In genomic region chr19:12550951-12551832, GRCh38 we compare ENCODE assay signal across 8 cellular contexts. TPM values are rescaled to one million over a fixed set of nuclear protein-coding genes. Genes with fewer than 3 reads are reported as not detected.
DNase-seq lines count a peak whose midpoint lies in the region; TF ChIP-seq lines count a peak whose summit lies in the region.

Gene ZNF564 (minus strand): TSS chr19:12551482. CDS start chr19:12551332, 150 bp downstream.

- H3K9ac ChIP-seq in SK-N-MC (ENCODE audit: insufficient read length) = peak within 1 kb of the TSS; percentile 85

- H3K4me1 Mint-ChIP-seq in HFFc6 (ENCODE audit: low read depth) = peaks cover 29% of the 10 kb centered on the region

- peak within 1 kb of the TSS; percentile 97 for H3K4me3 Mint-ChIP-seq in HFFc6

- peaks cover 25% of the 10 kb centered on the region for H3K9me3 Mint-ChIP-seq in HFFc6

- H3K36me3 Mint-ChIP-seq in HFFc6 (ENCODE audit: low read depth) = peaks cover 35% of the 10 kb centered on the region

- no peak for TF ChIP-seq CTCF in HFFc6 (IDR thresholded peaks at IDR 0.05)
- TF ChIP-seq CTCF in NB4 (IDR thresholded peaks at IDR 0.05; ENCODE audit: low read depth, low read length) = no peak

- H3K27ac ChIP-seq in SK-N-MC (peak within 1 kb of the TSS; percentile 78), temporal lobe (ENCODE audit: low read depth, low read length) (peak within 1 kb of the TSS; percentile 97)

- H3K27ac Mint-ChIP-seq in HFFc6 = peak within 1 kb of the TSS; percentile 97

- H3K27me3 Mint-ChIP-seq in HFFc6 (ENCODE audit: insufficient read depth) = peaks cover 5% of the 10 kb centered on the region

- peaks cover 5% of the 10 kb centered on the region; the same call in 1 of the 2 replicates for H3K9me3 ChIP-seq in SK-N-MC (ENCODE audit: low read depth, low read length)

- DNase-seq in GM04503 (ENCODE audit: low read depth) (peak; percentile 94), HFFc6 (peak; percentile 97), NB4 (ENCODE audit: low read depth) (peak; percentile 100), SK-N-MC (ENCODE audit: low read depth, low spot score) (peak; percentile 98), glomerular endothelial cell (ENCODE audit: extremely low read depth, low read depth, low spot score) (peak; percentile 94), occipital lobe (lab: John Stamatoyannopoulos, UW) (peak; percentile 98)
- DNase-seq in activated naive CD4-positive, alpha-beta T cell treated with anti-CD3 and anti-CD28 coated beads, Interleukin-2, amount 50 U/mL, for 16 hours = peak; percentile 92

- TF ChIP-seq POLR2A in NB4 (IDR thresholded peaks at IDR 0.05; ENCODE audit: extremely low read depth, insufficient read length) = peak; percentile 89

- peaks cover 15% of the 10 kb centered on the region for H3K36me3 ChIP-seq in SK-N-MC (ENCODE audit: insufficient read depth, low read length)

- peak within 1 kb of the TSS; percentile 89 for H3K4me3 ChIP-seq in NB4 (ENCODE audit: low read depth, low read length)
- H3K4me3 ChIP-seq in SK-N-MC = peak within 1 kb of the TSS; percentile 98

RNA-seq across cellular contexts. Expression of gene ZNF564, which starts in this region (rescaled TPM):
- 1 to 10 TPM; 3.5 to 4.7 (median 4.2) TPM for total RNA-seq in HFFc6 (2021; fragmentation: NEBNext Ultra II Directional; extraction: Animal tissue kit (Norgen Biotek cat#: 25700))
- total RNA-seq in glomerular endothelial cell = 3.4 and 6.2 TPM in 2 replicates
- total RNA-seq in occipital lobe = 34.0 TPM
- total RNA-seq in temporal lobe = 21.6 TPM

Comparison
In these comparisons a context has a peak if more than half of its experiments do, and no peak if none do; other contexts are left out.
1. Peak in every context shown above with its lines: DNase-seq, H3K4me3 ChIP-seq and H3K27ac ChIP-seq.